Comparison of ENCODE assay signal across 1 cellular context in genomic region chrX:105876658-105877057, GRCh38.
TF ChIP-seq lines count a peak whose summit lies in the region.

No MANE protein-coding gene starts in this region.

TF ChIP-seq in GM23338, 12 proteins besides CTCF, POLR2A, EP300 and RAD21 (continued from another document):
- no peak for TF ChIP-seq ZNF462 (CRISPR knock-in tag; IDR thresholded peaks at IDR 0.05)
